Comparison of ENCODE assay signal across 36 cellular contexts in genomic region chr4:108946237-108946636, GRCh38.
"Had no signal": no experiment of that assay in that cellular context is flagged by ENCODE, and none has a peak within 500 bp of the region (broad histone marks: within the 10 kb centered on the region; RNA-seq: fewer than 3 reads in every experiment).

No MANE protein-coding gene starts in this region.

- H3K27me3 ChIP-seq: MG63 had no signal

- H3K36me3 ChIP-seq: MG63 had no signal

- H3K9me3 ChIP-seq: MG63 had no signal

- H3K4me3 ChIP-seq: MG63 had no signal

- DNase-seq: Karpas-422, Kasumi-1, MG63, MM.1S, MV-4-11, NCI-H1048, NCI-H1092, NCI-H1092 treated with DMSO at 0.1 percent for 48 hours, NCI-H1105, NCI-H1105 treated with DMSO at 0.1 percent for 48 hours, NCI-H1417, NCI-H1417 treated with DMSO at 0.1 percent for 48 hours, NCI-H1436, NCI-H1436 treated with DMSO at 0.1 percent for 48 hours, NCI-H146, NCI-H1694, NCI-H1694 treated with DMSO at 0.1 percent for 48 hours, NCI-H187, NCI-H187 treated with DMSO at 0.1 percent for 48 hours, NCI-H1930, NCI-H2029, NCI-H2029 treated with DMSO at 0.1 percent for 48 hours, NCI-H2081, NCI-H2081 treated with DMSO at 0.1 percent for 48 hours, NCI-H2107, NCI-H2171, NCI-H2171 treated with DMSO at 0.1 percent for 48 hours, NCI-H2227 treated with DMSO at 0.1 percent for 48 hours, NCI-H226, NCI-H345, NCI-H446, NCI-H446 treated with DMSO at 0.1 percent for 48 hours, NCI-H510A, NCI-H510A treated with DMSO at 0.1 percent for 48 hours, NCI-H524, NCI-H524 treated with DMSO at 0.1 percent for 48 hours had no signal
